24 cellular contexts compared by ENCODE assay signal in genomic region chr16:23306199-23307100, GRCh38. TPM values are rescaled to one million over a fixed set of nuclear protein-coding genes. Genes with fewer than 3 reads are reported as not detected.
"Had no signal": no experiment of that assay in that cellular context is flagged by ENCODE, and none has a peak within 500 bp of the region (broad histone marks: within the 10 kb centered on the region; RNA-seq: fewer than 3 reads in every experiment).

No MANE protein-coding gene starts in this region.

- FAIRE-seq: HTR-8/SVneo, K562 had no signal

- DNase-seq: Kasumi-1, MM.1S, NCI-H1092, NCI-H1105 treated with DMSO at 0.1 percent for 48 hours, NCI-H1436, NCI-H187, NCI-H2029, NCI-H2081 treated with DMSO at 0.1 percent for 48 hours, NCI-H2171, NCI-H226, NCI-H446, NCI-H510A, NCI-H524 treated with DMSO at 0.1 percent for 48 hours, NCI-H69, NCI-H774, SHP77 had no signal

- H3K4me3 ChIP-seq: K562 had no signal

- ATAC-seq: K562 had no signal

- H3K27ac ChIP-seq: HL-60, KMS-11, RWPE1 had no signal

- H3K36me3 Mint-ChIP-seq: IgD-negative memory B cell had no signal

- H3K4me2 ChIP-seq: KMS-11 had no signal

- H3K9ac ChIP-seq: KMS-11 had no signal

- H3K27ac Mint-ChIP-seq: IgD-negative memory B cell had no signal

RNA-seq across cellular contexts. Expression of gene SCNN1B, which starts 4.3 kb away (rescaled TPM):
- total RNA-seq: K562, M059J, SK-MEL-5 had no signal
- polyA plus RNA-seq: K562 had no signal
